11 cellular contexts compared by ENCODE assay signal in the genomic region with DNA sequence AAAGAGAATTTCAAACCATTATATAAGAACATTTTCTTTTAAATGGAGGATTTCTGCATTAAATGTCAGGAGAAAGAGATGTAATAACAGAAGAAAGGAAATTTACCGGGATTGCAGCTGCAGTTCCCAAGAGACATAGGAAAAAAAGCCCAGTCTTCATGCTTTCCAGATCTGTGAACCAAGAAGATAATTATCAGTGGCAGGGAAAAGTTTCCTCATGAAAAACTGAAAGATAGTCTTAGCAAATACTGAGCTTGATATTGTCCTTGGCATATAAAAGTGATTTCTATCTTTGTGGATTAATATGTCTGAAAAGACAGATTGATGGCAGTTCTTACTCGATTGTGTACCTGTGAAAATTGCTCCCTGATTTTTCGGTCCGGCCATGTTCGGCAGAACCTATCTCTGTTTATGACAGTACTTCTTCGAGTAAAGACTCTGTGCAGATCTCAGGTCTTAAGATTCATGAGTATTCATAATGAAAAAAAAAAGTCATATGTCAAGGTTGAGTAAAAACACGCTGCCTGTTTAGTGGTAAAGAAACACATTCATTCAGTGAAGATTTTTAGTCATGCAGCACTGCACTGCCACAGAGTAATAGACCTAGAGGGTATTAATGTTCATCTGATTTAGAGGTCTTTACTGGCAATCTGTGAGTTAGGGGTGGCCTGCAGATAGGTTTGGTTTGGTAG. TPM values are rescaled to one million over a fixed set of nuclear protein-coding genes. Genes with fewer than 3 reads are reported as not detected.
DNase-seq lines count a peak whose midpoint lies in the region; ATAC-seq and TF ChIP-seq lines count a peak whose summit lies in the region.
"Had no signal": no experiment of that assay in that cellular context is flagged by ENCODE, and none has a peak within 500 bp of the region (broad histone marks: within the 10 kb centered on the region; RNA-seq: fewer than 3 reads in every experiment).

No MANE protein-coding gene starts in this region.

- H3K4me1 Mint-ChIP-seq in nephron = peaks cover 40% of the 10 kb centered on the region
- H3K4me1 Mint-ChIP-seq in activated naive CD8-positive, alpha-beta T cell treated with anti-CD3 and anti-CD28 coated beads for 36 hours = peaks cover 2% of the 10 kb centered on the region

- peak overlapping the region; percentile 13 to 64 (median 17) for H3K27ac Mint-ChIP-seq in nephron
- H3K27ac Mint-ChIP-seq in activated naive CD8-positive, alpha-beta T cell treated with anti-CD3 and anti-CD28 coated beads for 36 hours = no peak overlapping the region

- H3K9me3 Mint-ChIP-seq in nephron = no peaks in the 10 kb centered on the region
- H3K9me3 Mint-ChIP-seq in activated naive CD8-positive, alpha-beta T cell treated with anti-CD3 and anti-CD28 coated beads for 36 hours = no peaks in the 10 kb centered on the region

- ATAC-seq in GM18870 (IDR thresholded peaks at IDR 0.05; ENCODE audit: unreplicated experiment) (peak; percentile 90), GM21515 (IDR thresholded peaks at IDR 0.05; ENCODE audit: unreplicated experiment) (peak; percentile 71), HG03280 (IDR thresholded peaks at IDR 0.05; ENCODE audit: unreplicated experiment) (peak; percentile 64)
- ATAC-seq: esophagus mucosa, Right ventricle myocardium inferior had no signal

- DNase-seq in activated naive CD8-positive, alpha-beta T cell treated with anti-CD3 and anti-CD28 coated beads for 36 hours = no peak
- DNase-seq in NCI-H1048 (lab: John Stamatoyannopoulos, UW) = no peak
- DNase-seq in globus pallidus (ENCODE audit: low spot score) = no peak
- DNase-seq in activated naive CD4-positive, alpha-beta T cell treated with anti-CD3 and anti-CD28 coated beads, Interleukin-2, amount 50 U/mL, for 16 hours = no peak

- H3K27me3 Mint-ChIP-seq in nephron (ENCODE audit: low read depth) = no peaks in the 10 kb centered on the region
- no peaks in the 10 kb centered on the region for H3K27me3 Mint-ChIP-seq in activated naive CD8-positive, alpha-beta T cell treated with anti-CD3 and anti-CD28 coated beads for 36 hours

- H3K4me3 Mint-ChIP-seq in nephron = peak overlapping the region in 1 of 3 experiments; percentile 3
- H3K4me3 Mint-ChIP-seq in activated naive CD8-positive, alpha-beta T cell treated with anti-CD3 and anti-CD28 coated beads for 36 hours = no peak overlapping the region

- H3K36me3 Mint-ChIP-seq in nephron (ENCODE audit: low read depth) = no peaks in the 10 kb centered on the region
- no peaks in the 10 kb centered on the region for H3K36me3 Mint-ChIP-seq in activated naive CD8-positive, alpha-beta T cell treated with anti-CD3 and anti-CD28 coated beads for 36 hours

- TF ChIP-seq CTCF in nephron (IDR thresholded peaks at IDR 0.05; ENCODE audit: unreplicated experiment in 3 of 3) = no peak

RNA-seq across cellular contexts. Expression of a gene that starts 29.6 kb away (rescaled TPM):
- not detected for total RNA-seq in activated naive CD8-positive, alpha-beta T cell treated with anti-CD3 and anti-CD28 coated beads for 36 hours
- total RNA-seq: MCF 10A had no signal
